ENCODE assay signal across 10 cellular contexts in the genomic region with DNA sequence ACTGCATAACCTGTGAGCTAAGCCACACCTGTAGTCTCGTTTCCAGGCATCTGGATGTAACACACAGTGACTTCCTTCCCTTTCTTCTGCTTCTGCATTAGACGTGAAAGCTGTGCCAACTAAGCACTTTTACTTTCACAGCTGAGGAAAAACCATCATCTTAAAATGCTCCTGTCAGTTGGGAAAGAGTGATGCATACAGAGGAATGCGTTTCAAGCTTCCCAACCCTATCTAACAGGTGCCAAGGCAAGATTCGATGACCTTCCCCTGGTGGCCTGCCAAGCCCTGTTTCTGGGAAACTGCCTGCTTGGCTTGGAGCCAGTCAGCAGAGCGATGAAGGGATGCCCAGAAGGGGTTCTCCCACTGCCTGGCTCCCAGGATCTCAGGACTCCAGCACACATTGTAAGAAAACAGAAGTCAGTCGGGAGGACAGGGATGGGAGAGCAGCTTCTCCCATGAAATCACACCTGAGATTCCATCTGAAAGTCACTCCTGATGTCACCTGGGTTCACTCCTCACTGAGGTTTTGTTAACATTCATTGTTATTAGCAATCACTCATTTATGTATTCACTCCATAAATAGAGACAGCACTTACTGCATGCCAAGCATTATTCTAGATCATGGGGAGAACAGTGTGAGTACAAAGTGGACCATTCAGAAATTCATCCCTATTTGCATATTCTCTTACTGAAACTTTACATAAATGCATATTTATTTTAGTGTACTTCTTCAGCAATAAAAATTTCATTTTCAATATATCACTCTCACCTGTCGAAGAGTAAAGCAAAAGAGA.
DNase-seq lines count a peak whose midpoint lies in the region; ATAC-seq, FAIRE-seq and TF ChIP-seq lines count a peak whose summit lies in the region.
"Had no signal": no experiment of that assay in that cellular context is flagged by ENCODE, and none has a peak within 500 bp of the region (broad histone marks: within the 10 kb centered on the region; RNA-seq: fewer than 3 reads in every experiment).

No MANE protein-coding gene starts in this region.

- no peak for DNase-seq in A549 (ENCODE audit: low read depth in 1 of 2, low spot score in 1 of 2)
- peak; percentile 33 for DNase-seq in NCI-H2029 (lab: John Stamatoyannopoulos, UW)
- DNase-seq in choroid plexus epithelial cell (ENCODE audit: low read depth): peak; percentile 50
- DNase-seq in mesenchymal stem cell: peak; percentile 37
- DNase-seq in effector memory CD4-positive, alpha-beta T cell: no peak
- no peak for DNase-seq in SIG-M5 treated with dmso at 0.1 percent for 504 hours (lab: John Stamatoyannopoulos, UW; ENCODE audit: unreplicated experiment)
- no peak for DNase-seq in activated T-cell treated with anti-CD3 and anti-CD28 coated beads, Interleukin-2, amount 50 U/mL, for 1 hour
- no peak for DNase-seq in GM10248 (ENCODE audit: extremely low spot score)
- DNase-seq: activated CD8-positive, alpha-beta T cell treated with anti-CD3 and anti-CD28 coated beads for 36 hours; MV-4-11 had no signal

- no peak overlapping the region for H3K18ac ChIP-seq in mesenchymal stem cell (ENCODE audit: low read depth in 1 of 2, low read length in 2 of 2)

- H2BK12ac ChIP-seq in mesenchymal stem cell (ENCODE audit: low read length in 2 of 2): peak overlapping the region; percentile 67 to 70

- 3% methylated on average over 7 of the region's 7 CpGs for WGBS in A549 (ENCODE audit: missing lambda C conversion rate)
- 40% methylated on average over 6 of the region's 7 CpGs for WGBS in mesenchymal stem cell

- no peak overlapping the region for H2BK15ac ChIP-seq in mesenchymal stem cell (ENCODE audit: low read depth, poor library complexity, severe bottlenecking)

- H2AFZ ChIP-seq in mesenchymal stem cell (ENCODE audit: low read depth, low read length): no peak overlapping the region

- H3K4me2 ChIP-seq in A549 (no peak overlapping the region), mesenchymal stem cell (ENCODE audit: low read length, poor library complexity, severe bottlenecking) (no peak overlapping the region)

- no peaks in the 10 kb centered on the region for H3K79me1 ChIP-seq in mesenchymal stem cell (replicated peaks; ENCODE audit: low read length, poor library complexity, severe bottlenecking)

- TF ChIP-seq RAD21 in A549 (conservative IDR thresholded peaks at IDR 0.05 in 1 of 2, IDR thresholded peaks at IDR 0.05 in 1 of 2): no peak

- no peak for TF ChIP-seq POLR2A in A549 (IDR thresholded peaks at IDR 0.05; ENCODE audit: low read length)

- no peak overlapping the region for H4K91ac ChIP-seq in mesenchymal stem cell (ENCODE audit: low read length)

- no peak for TF ChIP-seq CTCF in A549 (IDR thresholded peaks at IDR 0.05)
- TF ChIP-seq CTCF in choroid plexus epithelial cell (conservative IDR thresholded peaks at IDR 0.05; ENCODE audit: low read depth, low read length): no peak
- TF ChIP-seq CTCF in GM10248 (IDR thresholded peaks at IDR 0.05; ENCODE audit: control extremely low read depth, extremely low read depth, low read depth, missing control alignments): no peak

- no peak for TF ChIP-seq EP300 in A549 (IDR thresholded peaks at IDR 0.05)

- POLR2A ChIA-PET in A549 (lab: Yijun Ruan, JAX) (no interaction called here), GM10248 (lab: Yijun Ruan, JAX) (no interaction called here)

- H3K9me3 ChIP-seq in A549: no peaks in the 10 kb centered on the region
- no peaks in the 10 kb centered on the region for H3K9me3 ChIP-seq in mesenchymal stem cell (ENCODE audit: control insufficient read depth, low read length)
- H3K9me3 ChIP-seq in effector memory CD4-positive, alpha-beta T cell (ENCODE audit: control insufficient read depth, low read length): no peaks in the 10 kb centered on the region

- H3K9ac ChIP-seq in mesenchymal stem cell (ENCODE audit: low read length): no peak overlapping the region

- H2BK5ac ChIP-seq in mesenchymal stem cell (ENCODE audit: low read depth, low read length, poor library complexity, severe bottlenecking): no peak overlapping the region

- H3K23ac ChIP-seq in mesenchymal stem cell (ENCODE audit: low read length in 2 of 2): no peak overlapping the region

- FAIRE-seq in A549 (lab: Jason Lieb, UNC): no peak

- H3K4me1 ChIP-seq in A549 (no peaks in the 10 kb centered on the region), mesenchymal stem cell (ENCODE audit: control insufficient read depth, insufficient read depth, low read depth, low read length) (peaks cover 3% of the 10 kb centered on the region)
- H3K4me1 ChIP-seq in effector memory CD4-positive, alpha-beta T cell (ENCODE audit: control insufficient read depth, insufficient read depth, low read length, poor library complexity, severe bottlenecking): no peaks in the 10 kb centered on the region

- ATAC-seq in A549: no peak
- ATAC-seq: activated CD8-positive, alpha-beta T cell treated with anti-CD3 and anti-CD28 coated beads for 36 hours had no signal

- no peak overlapping the region for H2BK120ac ChIP-seq in mesenchymal stem cell (ENCODE audit: low read depth, low read length)

- H3K4ac ChIP-seq in mesenchymal stem cell (ENCODE audit: low read depth in 1 of 2, low read length in 2 of 2): no peak overlapping the region

- CTCF ChIA-PET in A549 (lab: Yijun Ruan, JAX): no interaction called here
- CTCF ChIA-PET in GM10248 (lab: Yijun Ruan, JAX): interaction anchor here (1.1 to 1.3 kb wide), 2 partner anchors 14 to 24 kb away, joined by 3 to 4 read pairs; no protein-coding TSS in a partner anchor

- no peak overlapping the region for H2AK5ac ChIP-seq in mesenchymal stem cell (ENCODE audit: low read length, severe bottlenecking)

- H4K8ac ChIP-seq in mesenchymal stem cell (ENCODE audit: low read length): no peak overlapping the region

- H3K14ac ChIP-seq in mesenchymal stem cell (ENCODE audit: low read length in 2 of 2): no peak overlapping the region

- H3K4me3 ChIP-seq in A549: no peak overlapping the region
- H3K4me3 ChIP-seq in choroid plexus epithelial cell (ENCODE audit: low read depth, low read length): no peak overlapping the region
- H3K4me3 ChIP-seq in mesenchymal stem cell (ENCODE audit: insufficient read depth in 1 of 2, low read depth in 1 of 2, low read length in 2 of 2): peak overlapping the region in 1 of 2 experiments; percentile 18
- H3K4me3 ChIP-seq in effector memory CD4-positive, alpha-beta T cell (ENCODE audit: insufficient read depth, low read depth, low read length, poor library complexity, severe bottlenecking): no peak overlapping the region

- H3K27ac ChIP-seq in A549: no peak overlapping the region
- H3K27ac ChIP-seq in mesenchymal stem cell (ENCODE audit: low read length, poor library complexity, severe bottlenecking): no peak overlapping the region
- H3K27ac ChIP-seq in effector memory CD4-positive, alpha-beta T cell (ENCODE audit: insufficient read depth, low read length, poor library complexity, severe bottlenecking): no peak overlapping the region

- H3K36me3 ChIP-seq in mesenchymal stem cell (ENCODE audit: control insufficient read depth in 1 of 2, insufficient read depth in 2 of 2, low read depth in 1 of 2, low read length in 2 of 2): peaks cover 0 to 29% of the 10 kb centered on the region in 2 experiments
- H3K36me3 ChIP-seq in effector memory CD4-positive, alpha-beta T cell (ENCODE audit: control insufficient read depth, insufficient read depth, low read length): no peaks in the 10 kb centered on the region

- H3K27me3 ChIP-seq in mesenchymal stem cell (ENCODE audit: control insufficient read depth in 1 of 2, insufficient read depth in 1 of 2, low read length in 2 of 2): no peaks in the 10 kb centered on the region
- H3K27me3 ChIP-seq in effector memory CD4-positive, alpha-beta T cell (replicated peaks; ENCODE audit: control insufficient read depth, insufficient read depth, low read length, poor library complexity, severe bottlenecking): no peaks in the 10 kb centered on the region

TF ChIP-seq in A549, 52 proteins besides CTCF, POLR2A, EP300 and RAD21:
- TF ChIP-seq MAFK (IDR thresholded peaks at IDR 0.05; ENCODE audit: partially characterized antibody): peak; percentile 22
- TF ChIP-seq TFCP2L1 (CRISPR knock-in tag; IDR thresholded peaks at IDR 0.05): no peak

Comparison
In these comparisons a context has a peak if more than half of its experiments do, and no peak if none do; other contexts are left out.
1. DNase-seq: peak in NCI-H2029 (single experiment), choroid plexus epithelial cell (single experiment) and mesenchymal stem cell (single experiment); none in A549 (0 of 2), effector memory CD4-positive, alpha-beta T cell (0 of 3), SIG-M5 treated with dmso at 0.1 percent for 504 hours (single experiment), activated T-cell treated with anti-CD3 and anti-CD28 coated beads, Interleukin-2, amount 50 U/mL, for 1 hour (single experiment) and GM10248 (single experiment).